Comparison of ENCODE assay signal across 11 cellular contexts in genomic region chr3:44969170-44969569, GRCh38. TPM values are rescaled to one million over a fixed set of nuclear protein-coding genes. Genes with fewer than 3 reads are reported as not detected.
A peak's percentile ranks its signal among the peaks of the same experiment; 100 is the strongest.
DNase-seq lines count a peak whose midpoint lies in the region; ATAC-seq and TF ChIP-seq lines count a peak whose summit lies in the region.
"Had no signal": no experiment of that assay in that cellular context is flagged by ENCODE, and none has a peak within 500 bp of the region (broad histone marks: within the 10 kb centered on the region; RNA-seq: fewer than 3 reads in every experiment).

No MANE protein-coding gene starts in this region.

- H3K36me3 ChIP-seq in CD8-positive, alpha-beta memory T cell (ENCODE audit: insufficient read depth, low read length): no peaks in the 10 kb centered on the region
- H3K36me3 ChIP-seq in Karpas-422 (ENCODE audit: insufficient read depth, low read length): peaks cover 4% of the 10 kb centered on the region; the same call in 1 of the 2 replicates
- H3K36me3 ChIP-seq: ascending aorta had no signal

- H3K4me2 ChIP-seq in Karpas-422 (ENCODE audit: low read depth, low read length, poor library complexity, severe bottlenecking): peak overlapping the region; percentile 48

- H3K27me3 ChIP-seq in CD8-positive, alpha-beta memory T cell (ENCODE audit: insufficient read depth, low read length, poor library complexity, severe bottlenecking): no peaks in the 10 kb centered on the region
- H3K27me3 ChIP-seq in Karpas-422 (ENCODE audit: low read length): no peaks in the 10 kb centered on the region
- H3K27me3 ChIP-seq: ascending aorta had no signal

- H3K27ac ChIP-seq in CD8-positive, alpha-beta memory T cell (ENCODE audit: low read depth, low read length): peak overlapping the region; percentile 25
- H3K27ac ChIP-seq in Karpas-422 (ENCODE audit: low read length): peak overlapping the region; percentile 69
- H3K27ac ChIP-seq: ascending aorta had no signal

- H3K4me1 Mint-ChIP-seq in CD8-positive, alpha-beta memory T cell: peaks cover 62 to 81% (median 81%) of the 10 kb centered on the region in 3 donors
- H3K4me1 Mint-ChIP-seq in T-helper 17 cell (peaks cover 49% of the 10 kb centered on the region), natural killer cell (peaks cover 77 to 81% of the 10 kb centered on the region in 2 donors)

- peaks cover 100% of the 10 kb centered on the region for H3K79me2 ChIP-seq in Karpas-422 (ENCODE audit: low read length)

- peak overlapping the region in 5 of 7 donors; percentile 20 to 64 (median 30) for H3K4me3 Mint-ChIP-seq in CD8-positive, alpha-beta memory T cell
- H3K4me3 Mint-ChIP-seq in T-helper 17 cell (no peak overlapping the region), natural killer cell (peak overlapping the region; percentile 77)

- H3K9ac ChIP-seq in Karpas-422 (ENCODE audit: low read length): no peak overlapping the region; the same call in 1 of the 2 replicates

- no peak overlapping the region for H3K4me3 ChIP-seq in CD8-positive, alpha-beta memory T cell (ENCODE audit: low read length)
- no peak overlapping the region; the same call in 1 of the 2 replicates for H3K4me3 ChIP-seq in Karpas-422 (ENCODE audit: low read length)
- H3K4me3 ChIP-seq: ascending aorta had no signal

- H3K27ac Mint-ChIP-seq in CD8-positive, alpha-beta memory T cell: peak overlapping the region; percentile 1 to 93 (median 80)
- peak overlapping the region; percentile 16 for H3K27ac Mint-ChIP-seq in T-helper 17 cell
- H3K27ac Mint-ChIP-seq in natural killer cell: peak overlapping the region; percentile 76 to 90

- intact Hi-C loops in natural killer cell (cut with micrococcal nuclease): no loop called here

- POLR2A ChIA-PET in CD8-positive, alpha-beta memory T cell (lab: Charles Lee): no interaction called here

- no peaks in the 10 kb centered on the region for H3K9me3 Mint-ChIP-seq in CD8-positive, alpha-beta memory T cell
- no peaks in the 10 kb centered on the region for H3K9me3 Mint-ChIP-seq in natural killer cell

- no peak overlapping the region for H2AFZ ChIP-seq in Karpas-422 (ENCODE audit: low read length)

- no peak for TF ChIP-seq CTCF in natural killer cell (IDR thresholded peaks at IDR 0.05)

- DNase-seq in CD8-positive, alpha-beta memory T cell: peak in 1 of 5 donors; percentile 24
- peak; percentile 66 for DNase-seq in Karpas-422
- DNase-seq in T-helper 17 cell: no peak
- DNase-seq in natural killer cell: no peak
- DNase-seq in SHP77 treated with DMSO at 0.1 percent for 48 hours (lab: John Stamatoyannopoulos, UW): no peak
- DNase-seq: DMS79; effector CD8-positive, alpha-beta T cell had no signal

- H3K4me1 ChIP-seq in CD8-positive, alpha-beta memory T cell (ENCODE audit: insufficient read depth, low read length): peaks cover 34% of the 10 kb centered on the region
- peaks cover 94% of the 10 kb centered on the region for H3K4me1 ChIP-seq in Karpas-422 (ENCODE audit: low read length)
- H3K4me1 ChIP-seq: ascending aorta had no signal

- CTCF ChIA-PET in CD8-positive, alpha-beta memory T cell (lab: Charles Lee): no interaction called here

- peaks cover 0 to 6% (median 1%) of the 10 kb centered on the region in 3 donors for H3K36me3 Mint-ChIP-seq in CD8-positive, alpha-beta memory T cell
- H3K36me3 Mint-ChIP-seq in T-helper 17 cell (ENCODE audit: low read depth): no peaks in the 10 kb centered on the region
- H3K36me3 Mint-ChIP-seq in natural killer cell: no peaks in the 10 kb centered on the region

- H3K9me2 ChIP-seq in Karpas-422 (replicated peaks; ENCODE audit: insufficient read depth, low read length): no peaks in the 10 kb centered on the region

- no peaks in the 10 kb centered on the region for H3K9me3 ChIP-seq in CD8-positive, alpha-beta memory T cell (ENCODE audit: low read length)
- H3K9me3 ChIP-seq in Karpas-422 (ENCODE audit: low read length): no peaks in the 10 kb centered on the region
- no peaks in the 10 kb centered on the region for H3K9me3 ChIP-seq in T-helper 17 cell (ENCODE audit: control insufficient read depth, low read length, poor library complexity, severe bottlenecking)
- H3K9me3 ChIP-seq: ascending aorta had no signal

- H3K27me3 Mint-ChIP-seq in CD8-positive, alpha-beta memory T cell: no peaks in the 10 kb centered on the region
- no peaks in the 10 kb centered on the region for H3K27me3 Mint-ChIP-seq in T-helper 17 cell
- H3K27me3 Mint-ChIP-seq in natural killer cell (ENCODE audit: low read depth in 2 of 2): no peaks in the 10 kb centered on the region

- ATAC-seq in T-helper 17 cell: no peak
- ATAC-seq in natural killer cell: peak; percentile 64 to 74 (median 66)
- ATAC-seq in HG02884 (IDR thresholded peaks at IDR 0.05; ENCODE audit: unreplicated experiment): no peak
- no peak for ATAC-seq in HG03139 (IDR thresholded peaks at IDR 0.05; ENCODE audit: unreplicated experiment)
- ATAC-seq: SK-N-SH treated with all-trans-retinoic acid at 6 μM for 48 hours had no signal

- no peaks in the 10 kb centered on the region; the same call in 1 of the 2 replicates for H4K20me1 ChIP-seq in Karpas-422 (ENCODE audit: insufficient read depth, low read depth, low read length)

RNA-seq across cellular contexts. Expression of gene ZDHHC3, which starts 6.8 kb away (rescaled TPM):
- total RNA-seq in CD8-positive, alpha-beta memory T cell: 10 to 100 TPM; 40.9 to 41.8 TPM
- 46.3 TPM for polyA plus RNA-seq in CD8-positive, alpha-beta memory T cell
- total RNA-seq in Karpas-422 (2014; rRNA removed; shearing (Covaris generic); ENCODE audit: low replicate concordance): 70.9 and 93.4 TPM in 2 replicates
- 10 to 100 TPM; 43.5 to 51.4 TPM for total RNA-seq in T-helper 17 cell
- 10 to 100 TPM; 62.3 to 100.0 (median 78.6) TPM for total RNA-seq in natural killer cell

RNA-seq across cellular contexts. Expression of gene EXOSC7, which starts 6.9 kb away (rescaled TPM):
- total RNA-seq in CD8-positive, alpha-beta memory T cell: 10 to 100 TPM; 86.4 to 89.6 TPM
- 42.1 TPM for polyA plus RNA-seq in CD8-positive, alpha-beta memory T cell
- total RNA-seq in Karpas-422 (2014; rRNA removed; shearing (Covaris generic); ENCODE audit: low replicate concordance): 67.1 and 78.6 TPM in 2 replicates
- total RNA-seq in T-helper 17 cell (10 to 100 TPM; 36.5 to 36.9 TPM), natural killer cell (10 to 100 TPM; 32.8 to 46.6 (median 36.0) TPM)

RNA-seq across cellular contexts. Expression of gene CLEC3B, which starts 56.9 kb away (rescaled TPM):
- under 1 TPM in 1 of 2 experiments, not detected in 1; 0.24 TPM for total RNA-seq in CD8-positive, alpha-beta memory T cell
- not detected for polyA plus RNA-seq in CD8-positive, alpha-beta memory T cell
- not detected in 2 replicates for total RNA-seq in Karpas-422 (2014; rRNA removed; shearing (Covaris generic); ENCODE audit: low replicate concordance)
- total RNA-seq in T-helper 17 cell: under 1 TPM in 1 of 2 donors, not detected in 1; 0.99 TPM
- 1 to 10 TPM in 2 of 3 donors, under 1 TPM in 1; 0.87 to 1.5 (median 1.1) TPM for total RNA-seq in natural killer cell

Comparison
In these comparisons a context has a peak if more than half of its experiments do, and no peak if none do; other contexts are left out.
1. H3K27ac Mint-ChIP-seq: peak in every context shown above with its lines; median percentile 83 in natural killer cell; 80 in CD8-positive, alpha-beta memory T cell; 16 in T-helper 17 cell.
2. ATAC-seq: peak in natural killer cell (3 of 3); none in T-helper 17 cell (single experiment), HG02884 (single experiment) and HG03139 (single experiment).